In the genomic region with DNA sequence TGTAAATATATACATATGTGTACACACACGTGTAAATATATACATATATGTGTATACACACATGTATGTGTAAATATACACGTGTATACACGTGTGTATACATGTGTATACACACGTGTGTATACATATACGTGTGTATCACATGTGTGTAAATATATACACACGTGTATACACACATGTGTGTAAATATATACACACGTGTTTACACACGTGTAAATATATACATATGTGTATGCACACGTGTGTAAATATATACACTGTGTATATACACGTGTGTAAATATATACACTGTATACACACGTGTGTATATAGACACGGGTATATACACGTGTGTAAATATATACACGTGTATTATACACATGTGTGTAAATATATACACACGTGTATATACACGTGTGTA, we compare ENCODE assay signal across 28 cellular contexts.
"Had no signal": no experiment of that assay in that cellular context is flagged by ENCODE, and none has a peak within 500 bp of the region (broad histone marks: within the 10 kb centered on the region; RNA-seq: fewer than 3 reads in every experiment).

No MANE protein-coding gene starts in this region.

- H3K9me3 ChIP-seq: prostate gland, thyroid gland had no signal

- H3K9ac ChIP-seq: neural progenitor cell had no signal

- ATAC-seq: foreskin keratinocyte; gastroesophageal sphincter; heart left ventricle; left cardiac atrium; left lung; mucosa of descending colon; stimulated activated effector memory CD8-positive, alpha-beta T cell treated with anti-CD3 and anti-CD28 coated beads, Interleukin-12 subunit alpha, Interleukin-12 subunit beta, amount 100 ng/mL, for 72 hours had no signal

- H3K36me3 ChIP-seq: esophagus muscularis mucosa, gastroesophageal sphincter, left lung, prostate gland, right atrium auricular region, sigmoid colon, thyroid gland had no signal

- H3K27me3 ChIP-seq: esophagus muscularis mucosa, foreskin keratinocyte, gastroesophageal sphincter, heart left ventricle, hepatocyte, left lung, neural progenitor cell, right atrium auricular region, sigmoid colon, stomach, thyroid gland had no signal

- H3K4me3 ChIP-seq: coronary artery, esophagus muscularis mucosa, gastroesophageal sphincter, heart left ventricle, hepatocyte, left lung, mucosa of descending colon, neural progenitor cell, prostate gland, right atrium auricular region, sigmoid colon, stomach, thyroid gland had no signal

- H3K4me1 Mint-ChIP-seq: mesothelial cell of epicardium, nephron, neural progenitor cell had no signal

- H3K27ac Mint-ChIP-seq: mesothelial cell of epicardium; naive B cell; nephron; neural progenitor cell; stimulated activated effector memory CD8-positive, alpha-beta T cell treated with anti-CD3 and anti-CD28 coated beads, Interleukin-12 subunit alpha, Interleukin-12 subunit beta, amount 100 ng/mL, for 72 hours had no signal

- H3K27ac ChIP-seq: coronary artery, esophagus muscularis mucosa, foreskin keratinocyte, gastroesophageal sphincter, heart left ventricle, hepatocyte, left lung, neural progenitor cell, prostate gland, right atrium auricular region, sigmoid colon, stomach, thyroid gland had no signal

- H3K4me3 Mint-ChIP-seq: mesothelial cell of epicardium; naive B cell; nephron; neural progenitor cell; stimulated activated effector memory CD8-positive, alpha-beta T cell treated with anti-CD3 and anti-CD28 coated beads, Interleukin-12 subunit alpha, Interleukin-12 subunit beta, amount 100 ng/mL, for 72 hours had no signal

- H3K27me3 Mint-ChIP-seq: naive B cell had no signal

- H3K4me1 ChIP-seq: esophagus muscularis mucosa, foreskin keratinocyte, gastroesophageal sphincter, heart left ventricle, left lung, neural progenitor cell, prostate gland, right atrium auricular region, sigmoid colon, stomach, thyroid gland had no signal

- DNase-seq: dermis blood vessel endothelial cell; effector memory CD4-positive, alpha-beta T cell; foreskin keratinocyte; heart left ventricle; left cardiac atrium; left lung; mesenchymal stem cell; mucosa of descending colon; naive B cell; sigmoid colon; stimulated activated CD4-positive, alpha-beta T cell treated with anti-CD3 and anti-CD28 coated beads, Interleukin-2, amount 100 ng/mL, for 24 hours; stimulated activated CD4-positive, alpha-beta T cell treated with anti-CD3 and anti-CD28 coated beads, Interleukin-4, amount 100 ng/mL, for 24 hours; stimulated activated naive CD4-positive, alpha-beta T cell treated with Interleukin-2 at 50 U/mL for 16 hours; stomach; thyroid gland; trophoblast cell had no signal

- FAIRE-seq: endothelial cell of umbilical vein, islet of Langerhans had no signal
